ENCODE assay signal across 8 cellular contexts in the genomic region with DNA sequence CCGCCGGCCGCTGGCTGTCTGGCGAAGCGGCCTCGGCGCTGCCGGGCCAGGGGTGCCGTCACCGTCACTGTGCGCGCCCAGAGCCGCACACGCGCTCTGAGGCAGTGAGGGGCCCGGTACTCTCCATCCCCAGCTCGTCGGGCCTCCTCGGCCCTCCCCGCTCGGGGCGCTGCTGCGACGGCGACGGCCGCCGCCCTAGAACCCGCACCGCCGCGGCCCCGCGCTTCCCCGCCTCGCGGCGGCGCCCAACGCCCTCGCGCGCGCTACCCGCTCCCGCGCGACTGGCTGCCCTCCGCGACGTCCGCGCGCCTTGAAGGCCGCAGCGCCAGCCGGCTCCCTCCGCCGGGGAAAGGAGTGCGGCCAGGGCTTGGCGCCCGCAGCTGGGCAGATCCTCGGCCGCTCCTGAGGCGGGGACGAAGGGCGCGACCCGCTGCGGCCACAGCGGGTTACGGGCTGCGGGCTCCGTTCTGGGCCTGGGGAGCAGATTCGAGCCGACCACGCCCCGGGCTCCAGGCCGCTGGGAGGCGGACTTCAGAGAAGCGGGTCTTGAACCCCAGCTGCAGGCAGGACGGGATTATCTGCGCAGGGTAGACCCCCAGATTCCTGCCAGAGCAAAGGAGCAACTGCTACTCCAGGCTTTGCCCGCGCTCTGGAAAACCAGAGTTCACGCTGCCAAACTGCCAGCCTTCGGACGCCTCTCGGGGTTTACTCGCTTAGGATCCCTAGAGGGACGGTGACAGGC. TPM values are rescaled to one million over a fixed set of nuclear protein-coding genes. Genes with fewer than 3 reads are reported as not detected.
DNase-seq lines count a peak whose midpoint lies in the region; ATAC-seq and TF ChIP-seq lines count a peak whose summit lies in the region.

A gene (minus strand): TSS at position 283 of the 742 bp plus-strand sequence. CDS start 519 bp downstream, outside the sequence.

- peak; percentile 74 for DNase-seq in NCI-H1436 (lab: John Stamatoyannopoulos, UW)
- no peak for DNase-seq in NCI-H1436 treated with DMSO at 0.1 percent for 48 hours (lab: John Stamatoyannopoulos, UW)
- DNase-seq in body of pancreas: peak; percentile 51 to 71 (median 63)
- DNase-seq in hypothalamus (lab: John Stamatoyannopoulos, UW): peak in 45 of 51 donors; percentile 13 to 79 (median 55)
- DNase-seq in psoas muscle: peak; percentile 73 to 79
- DNase-seq in NCI-H187 treated with DMSO at 0.1 percent for 48 hours (lab: John Stamatoyannopoulos, UW): no peak

- TF ChIP-seq CTCF in body of pancreas (IDR thresholded peaks at IDR 0.05) (peak in 2 of 7 experiments; percentile 35 to 39), psoas muscle (IDR thresholded peaks at IDR 0.05) (peak; percentile 5)

- peak within 1 kb of the TSS; percentile 68 to 86 (median 76) for H3K27ac ChIP-seq in body of pancreas
- peak within 1 kb of the TSS; percentile 75 for H3K27ac ChIP-seq in psoas muscle

- peak within 1 kb of the TSS; percentile 12 to 75 for H3K4me3 ChIP-seq in body of pancreas
- peak within 1 kb of the TSS; percentile 83 for H3K4me3 ChIP-seq in psoas muscle

- peak; percentile 25 to 77 (median 33) for TF ChIP-seq POLR2A in body of pancreas (IDR thresholded peaks at IDR 0.05)

- ATAC-seq in HG03159 (IDR thresholded peaks at IDR 0.05; ENCODE audit: unreplicated experiment): peak; percentile 52
- ATAC-seq in SK-N-SH treated with all-trans-retinoic acid at 6 μM for 48 hours: peak; percentile 80
- ATAC-seq in body of pancreas: peak; percentile 83
- peak; percentile 75 to 88 (median 82) for ATAC-seq in psoas muscle

- H3K27me3 ChIP-seq in body of pancreas: no peaks in the 10 kb centered on the region
- H3K27me3 ChIP-seq in psoas muscle (ENCODE audit: insufficient read depth in 3 of 3, low read length in 2 of 3): no peaks in the 10 kb centered on the region

- 0 to 14% methylated on average over 1 to 65 of the region's 91 CpGs for WGBS in body of pancreas, 2 donors
- WGBS in psoas muscle, 3 donors: 5 to 10% (median 6%) methylated on average over 61 to 91 of the region's 91 CpGs

- intact Hi-C loops in body of pancreas (cut with DNase I) (no loop called here), psoas muscle (cut with DNase I) (no loop called here)

- H3K9me3 ChIP-seq in body of pancreas (no peaks in the 10 kb centered on the region), psoas muscle (no peaks in the 10 kb centered on the region)

- no peaks in the 10 kb centered on the region for H3K36me3 ChIP-seq in body of pancreas (replicated peaks in 1 of 2; ENCODE audit: insufficient read depth in 1 of 2, low read depth in 2 of 2)
- peaks cover 0 to 15% of the 10 kb centered on the region in 2 donors for H3K36me3 ChIP-seq in psoas muscle (ENCODE audit: insufficient read depth in 1 of 2, low read depth in 1 of 2)

- H3K4me1 ChIP-seq in body of pancreas (peaks cover 12% of the 10 kb centered on the region), psoas muscle (peaks cover 4% of the 10 kb centered on the region)

TF ChIP-seq in SK-N-SH treated with all-trans-retinoic acid at 6 μM for 48 hours, 23 proteins besides CTCF, POLR2A, EP300 and RAD21:
- 0 out of 2 replicates have a peak, but pooled peaks have one; percentile 23 for TF ChIP-seq ZFP30 (CRISPR knock-in tag; IDR thresholded peaks at IDR 0.05)
- TF ChIP-seq SNAI2 (CRISPR knock-in tag; IDR thresholded peaks at IDR 0.05): peak; percentile 70; the same call in 1 of the 2 replicates
- TF ChIP-seq ARNTL (CRISPR knock-in tag; IDR thresholded peaks at IDR 0.05; ENCODE audit: borderline replicate concordance, low read depth): no peak
- TF ChIP-seq GLIS3 (CRISPR knock-in tag; IDR thresholded peaks at IDR 0.05): 0 out of 2 replicates have a peak, but pooled peaks have one; percentile 31
- 0 out of 2 replicates have a peak, but pooled peaks have one; percentile 43 for TF ChIP-seq CSDC2 (CRISPR knock-in tag; IDR thresholded peaks at IDR 0.05)
- no peak for TF ChIP-seq TOX (CRISPR knock-in tag; IDR thresholded peaks at IDR 0.05; ENCODE audit: borderline replicate concordance)
- TF ChIP-seq, protein P1, sequence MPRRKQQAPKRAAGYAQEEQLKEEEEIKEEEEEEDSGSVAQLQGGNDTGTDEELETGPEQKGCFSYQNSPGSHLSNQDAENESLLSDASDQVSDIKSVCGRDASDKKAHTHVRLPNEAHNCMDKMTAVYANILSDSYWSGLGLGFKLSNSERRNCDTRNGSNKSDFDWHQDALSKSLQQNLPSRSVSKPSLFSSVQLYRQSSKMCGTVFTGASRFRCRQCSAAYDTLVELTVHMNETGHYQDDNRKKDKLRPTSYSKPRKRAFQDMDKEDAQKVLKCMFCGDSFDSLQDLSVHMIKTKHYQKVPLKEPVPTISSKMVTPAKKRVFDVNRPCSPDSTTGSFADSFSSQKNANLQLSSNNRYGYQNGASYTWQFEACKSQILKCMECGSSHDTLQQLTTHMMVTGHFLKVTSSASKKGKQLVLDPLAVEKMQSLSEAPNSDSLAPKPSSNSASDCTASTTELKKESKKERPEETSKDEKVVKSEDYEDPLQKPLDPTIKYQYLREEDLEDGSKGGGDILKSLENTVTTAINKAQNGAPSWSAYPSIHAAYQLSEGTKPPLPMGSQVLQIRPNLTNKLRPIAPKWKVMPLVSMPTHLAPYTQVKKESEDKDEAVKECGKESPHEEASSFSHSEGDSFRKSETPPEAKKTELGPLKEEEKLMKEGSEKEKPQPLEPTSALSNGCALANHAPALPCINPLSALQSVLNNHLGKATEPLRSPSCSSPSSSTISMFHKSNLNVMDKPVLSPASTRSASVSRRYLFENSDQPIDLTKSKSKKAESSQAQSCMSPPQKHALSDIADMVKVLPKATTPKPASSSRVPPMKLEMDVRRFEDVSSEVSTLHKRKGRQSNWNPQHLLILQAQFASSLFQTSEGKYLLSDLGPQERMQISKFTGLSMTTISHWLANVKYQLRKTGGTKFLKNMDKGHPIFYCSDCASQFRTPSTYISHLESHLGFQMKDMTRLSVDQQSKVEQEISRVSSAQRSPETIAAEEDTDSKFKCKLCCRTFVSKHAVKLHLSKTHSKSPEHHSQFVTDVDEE (CRISPR knock-in tag; IDR thresholded peaks at IDR 0.05): peak; percentile 81
- TF ChIP-seq ZNF70 (CRISPR knock-in tag; IDR thresholded peaks at IDR 0.05): no peak

RNA-seq across cellular contexts. Expression of the gene that starts here (rescaled TPM):
- total RNA-seq in body of pancreas (10 to 100 TPM; 10.1 to 28.3 TPM), psoas muscle (10 to 100 TPM; 12.8 to 19.1 (median 14.6) TPM)
- polyA plus RNA-seq in psoas muscle: 10 to 100 TPM in 1 of 3 donors, 1 to 10 TPM in 2; 2.1 to 10.2 (median 5.7) TPM

Comparison
In these comparisons a context has a peak if more than half of its experiments do, and no peak if none do; other contexts are left out.
1. DNase-seq: peak in NCI-H1436 (single experiment), body of pancreas (4 of 4), hypothalamus (45 of 51) and psoas muscle (2 of 2); none in NCI-H1436 treated with DMSO at 0.1 percent for 48 hours (single experiment) and NCI-H187 treated with DMSO at 0.1 percent for 48 hours (single experiment).
2. Peak in every context shown above with its lines, with median percentiles within 50 percentile points of each other: ATAC-seq.